ENCODE assay signal across 9 cellular contexts in the genomic region with DNA sequence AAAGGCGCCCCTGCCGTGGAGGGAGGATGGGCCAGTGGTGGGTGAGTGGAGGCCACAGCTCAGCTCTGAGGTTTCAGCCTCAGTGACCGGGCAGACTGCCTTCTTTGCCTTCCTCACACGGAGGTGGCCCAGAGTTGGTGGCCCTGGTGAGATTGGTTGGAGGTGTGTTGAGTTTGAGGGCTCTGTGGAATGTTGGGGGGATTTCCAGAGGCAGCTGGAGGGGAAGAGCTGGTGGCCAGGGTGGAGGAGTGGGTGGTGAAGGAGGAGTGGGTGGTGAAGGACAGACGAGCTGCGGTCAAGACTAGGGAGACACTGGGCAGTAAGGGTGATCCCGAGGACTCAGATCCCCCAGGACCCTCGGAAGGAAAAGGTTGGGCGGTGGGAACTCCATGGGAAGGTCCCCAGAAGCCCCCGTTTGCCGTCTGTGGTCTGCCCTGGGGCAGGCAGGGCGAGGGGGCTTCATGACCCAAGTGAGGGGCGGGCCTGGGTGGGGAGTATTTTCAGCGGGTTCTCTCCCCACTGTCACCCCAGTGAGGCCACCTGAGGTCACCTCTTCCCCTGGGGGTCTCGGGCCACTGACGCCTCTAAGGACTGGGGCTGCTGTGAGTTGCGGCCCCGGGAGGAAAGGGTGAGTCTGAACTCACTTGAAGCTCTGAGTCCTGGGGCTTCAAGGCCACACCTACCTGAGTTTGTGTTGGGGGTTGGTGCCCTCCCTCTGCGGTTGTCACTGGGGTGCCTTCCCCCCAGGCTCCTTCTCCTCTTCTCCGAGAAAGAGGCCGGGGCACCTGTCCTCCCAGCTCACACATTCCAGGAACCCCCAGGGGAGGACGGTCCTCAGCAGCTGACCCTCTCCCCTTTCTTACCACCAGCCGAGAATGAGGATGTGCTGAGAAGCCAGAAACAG. TPM values are rescaled to one million over a fixed set of nuclear protein-coding genes. Genes with fewer than 3 reads are reported as not detected.
DNase-seq lines count a peak whose midpoint lies in the region; ATAC-seq and TF ChIP-seq lines count a peak whose summit lies in the region.
"Had no signal": no experiment of that assay in that cellular context is flagged by ENCODE, and none has a peak within 500 bp of the region (broad histone marks: within the 10 kb centered on the region; RNA-seq: fewer than 3 reads in every experiment).

No MANE protein-coding gene starts in this region.

- no peaks in the 10 kb centered on the region for H3K9me3 Mint-ChIP-seq in activated T-helper 2 cell treated with anti-CD3 and anti-CD28 coated beads, Interferon-gamma antibody, Interleukin-2, Interleukin-4, amounts not matched to agents 10 μg/mL and 5 μg/mL and 100 μg/mL, durations not matched to agents 14 hours and 24 hours and 36 hours
- H3K9me3 Mint-ChIP-seq: nephron had no signal

- peak; percentile 71 for DNase-seq in activated T-helper 2 cell treated with anti-CD3 and anti-CD28 coated beads, Interferon-gamma antibody, Interleukin-2, Interleukin-4, amounts not matched to agents 10 μg/mL and 5 μg/mL and 100 μg/mL, durations not matched to agents 14 hours and 24 hours and 36 hours (ENCODE audit: low spot score)
- DNase-seq in stimulated activated CD4-positive, alpha-beta T cell treated with anti-CD3 and anti-CD28 coated beads, Interleukin-12 subunit alpha, Interleukin-12 subunit beta, amount 100 ng/mL, for 4 hours = peak; percentile 40
- DNase-seq in islet precursor cell (no peak), SIG-M5 (lab: John Stamatoyannopoulos, UW) (no peak)

- H3K4me3 ChIP-seq in GM08714 (ENCODE audit: low read length) = peak overlapping the region; percentile 3; the same call in 1 of the 2 replicates

- intact Hi-C loops in activated T-helper 2 cell treated with anti-CD3 and anti-CD28 coated beads, Interferon-gamma antibody, Interleukin-2, Interleukin-4, amounts not matched to agents 10 μg/mL and 5 μg/mL and 100 μg/mL, durations not matched to agents 14 hours and 24 hours and 36 hours (cut with micrococcal nuclease) = loop anchor here (1.0 to 10.0 kb wide), 6 partner anchors 26 to 586 kb away; partner anchors contain the start of gene KIF1B

- H3K27ac Mint-ChIP-seq in activated T-helper 2 cell treated with anti-CD3 and anti-CD28 coated beads, Interferon-gamma antibody, Interleukin-2, Interleukin-4, amounts not matched to agents 10 μg/mL and 5 μg/mL and 100 μg/mL, durations not matched to agents 14 hours and 24 hours and 36 hours = peak overlapping the region; percentile 96
- H3K27ac Mint-ChIP-seq: nephron had no signal

- H3K27me3 Mint-ChIP-seq in activated T-helper 2 cell treated with anti-CD3 and anti-CD28 coated beads, Interferon-gamma antibody, Interleukin-2, Interleukin-4, amounts not matched to agents 10 μg/mL and 5 μg/mL and 100 μg/mL, durations not matched to agents 14 hours and 24 hours and 36 hours (ENCODE audit: low read depth) = peaks cover 3% of the 10 kb centered on the region

- peaks cover 38% of the 10 kb centered on the region for H3K36me3 Mint-ChIP-seq in activated T-helper 2 cell treated with anti-CD3 and anti-CD28 coated beads, Interferon-gamma antibody, Interleukin-2, Interleukin-4, amounts not matched to agents 10 μg/mL and 5 μg/mL and 100 μg/mL, durations not matched to agents 14 hours and 24 hours and 36 hours (ENCODE audit: low read depth)

- TF ChIP-seq POLR2A in Raji (IDR thresholded peaks at IDR 0.05; ENCODE audit: insufficient read depth, low read depth, low read length) = peak; percentile 69

- peak overlapping the region; percentile 96 for H3K4me3 Mint-ChIP-seq in activated T-helper 2 cell treated with anti-CD3 and anti-CD28 coated beads, Interferon-gamma antibody, Interleukin-2, Interleukin-4, amounts not matched to agents 10 μg/mL and 5 μg/mL and 100 μg/mL, durations not matched to agents 14 hours and 24 hours and 36 hours (ENCODE audit: low read depth)
- H3K4me3 Mint-ChIP-seq: nephron had no signal

- H3K4me1 Mint-ChIP-seq in activated T-helper 2 cell treated with anti-CD3 and anti-CD28 coated beads, Interferon-gamma antibody, Interleukin-2, Interleukin-4, amounts not matched to agents 10 μg/mL and 5 μg/mL and 100 μg/mL, durations not matched to agents 14 hours and 24 hours and 36 hours (ENCODE audit: low read depth) = peaks cover 45% of the 10 kb centered on the region

- no peak for ATAC-seq in GM21825 (IDR thresholded peaks at IDR 0.05; ENCODE audit: unreplicated experiment)
- ATAC-seq in HG03135 (IDR thresholded peaks at IDR 0.05; ENCODE audit: unreplicated experiment) = no peak

RNA-seq across cellular contexts. Expression of gene PIK3CD, which starts 22.7 kb away (rescaled TPM):
- total RNA-seq in activated T-helper 2 cell treated with anti-CD3 and anti-CD28 coated beads, Interferon-gamma antibody, Interleukin-2, Interleukin-4, amounts not matched to agents 10 μg/mL and 5 μg/mL and 100 μg/mL, durations not matched to agents 14 hours and 24 hours and 36 hours = 184 and 189 TPM in 2 replicates

RNA-seq across cellular contexts. Expression of gene TMEM201, which starts 40.1 kb away (rescaled TPM):
- total RNA-seq in activated T-helper 2 cell treated with anti-CD3 and anti-CD28 coated beads, Interferon-gamma antibody, Interleukin-2, Interleukin-4, amounts not matched to agents 10 μg/mL and 5 μg/mL and 100 μg/mL, durations not matched to agents 14 hours and 24 hours and 36 hours = 30.8 and 31.6 TPM in 2 replicates

Comparison
In these comparisons a context has a peak if more than half of its experiments do, and no peak if none do; other contexts are left out.
1. DNase-seq: peak in activated T-helper 2 cell treated with anti-CD3 and anti-CD28 coated beads, Interferon-gamma antibody, Interleukin-2, Interleukin-4, amounts not matched to agents 10 μg/mL and 5 μg/mL and 100 μg/mL, durations not matched to agents 14 hours and 24 hours and 36 hours (single experiment) and stimulated activated CD4-positive, alpha-beta T cell treated with anti-CD3 and anti-CD28 coated beads, Interleukin-12 subunit alpha, Interleukin-12 subunit beta, amount 100 ng/mL, for 4 hours (single experiment); none in islet precursor cell (single experiment) and SIG-M5 (single experiment).